ENCODE assay signal across 8 cellular contexts in the genomic region with DNA sequence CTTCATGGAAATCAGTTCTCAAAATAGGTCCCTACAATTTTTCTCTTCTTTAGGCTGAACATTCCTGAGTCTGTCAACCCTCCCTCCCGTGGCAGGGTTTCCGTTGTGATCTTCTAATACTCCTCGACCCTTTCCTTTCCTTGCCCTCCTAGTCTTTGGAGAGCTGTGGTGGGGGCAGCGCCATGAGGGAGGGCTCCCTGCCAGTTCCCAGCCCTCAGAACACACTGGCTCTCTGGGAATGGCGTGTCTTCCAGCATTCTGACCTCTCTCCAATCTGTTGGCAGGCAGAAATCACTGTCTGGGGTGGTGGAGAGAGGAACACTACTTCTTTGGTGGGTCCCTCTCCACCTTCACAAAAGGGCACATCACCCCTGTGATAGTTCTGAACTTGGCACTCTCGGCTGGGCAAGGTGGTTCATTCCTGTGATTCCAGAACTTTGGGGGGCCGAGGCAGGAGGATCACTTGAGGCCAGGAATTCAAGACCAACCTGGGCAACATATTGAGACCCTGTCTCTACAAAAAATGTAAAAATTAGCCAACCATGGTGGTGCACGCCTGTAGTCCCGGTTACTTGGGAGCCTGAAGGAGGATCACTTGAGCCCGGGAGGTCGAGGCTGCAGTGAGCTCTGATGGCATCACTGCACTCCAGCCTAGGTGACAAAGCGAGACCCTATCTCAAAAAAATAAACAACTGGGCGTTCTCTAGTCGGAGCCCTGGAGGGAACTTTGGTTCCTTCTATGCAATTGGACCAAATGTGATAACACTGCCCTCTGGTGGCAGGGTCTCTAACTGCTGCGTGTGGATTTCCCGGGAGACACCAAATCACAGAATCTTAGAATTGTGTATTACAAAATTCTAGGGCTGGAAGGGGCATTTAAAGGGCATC. TPM values are rescaled to one million over a fixed set of nuclear protein-coding genes. Genes with fewer than 3 reads are reported as not detected.
DNase-seq lines count a peak whose midpoint lies in the region; ATAC-seq, FAIRE-seq and TF ChIP-seq lines count a peak whose summit lies in the region.

No MANE protein-coding gene starts in this region.

- no peak overlapping the region for H3K4me3 ChIP-seq in SJCRH30
- H3K4me3 ChIP-seq in parathyroid adenoma (ENCODE audit: low read depth, low read length) = no peak overlapping the region

- TF ChIP-seq EP300 in Ishikawa (IDR thresholded peaks at IDR 0.05; ENCODE audit: borderline replicate concordance) = no peak

- 0 out of 2 replicates have a peak, but pooled peaks cover 5% of the 10 kb centered on the region for H3K27me3 ChIP-seq in SJCRH30
- H3K27me3 ChIP-seq in parathyroid adenoma (ENCODE audit: control insufficient read depth, insufficient read depth, low read length) = no peaks in the 10 kb centered on the region

- no peak overlapping the region for H3K9ac ChIP-seq in parathyroid adenoma

- no peaks in the 10 kb centered on the region for H3K4me1 ChIP-seq in SJCRH30
- no peaks in the 10 kb centered on the region for H3K4me1 ChIP-seq in parathyroid adenoma

- FAIRE-seq in frontal cortex (lab: Jason Lieb, UNC) = no peak

- no peak for ATAC-seq in HG03342 (IDR thresholded peaks at IDR 0.05; ENCODE audit: unreplicated experiment)

- H3K36me3 ChIP-seq in SJCRH30 (no peaks in the 10 kb centered on the region), parathyroid adenoma (ENCODE audit: control insufficient read depth, insufficient read depth, low read length) (no peaks in the 10 kb centered on the region)

- no peak overlapping the region for H3K27ac ChIP-seq in SJCRH30
- H3K27ac ChIP-seq in parathyroid adenoma = no peak overlapping the region

- no peaks in the 10 kb centered on the region for H3K4me1 Mint-ChIP-seq in type B pancreatic cell (ENCODE audit: unreplicated experiment)

- no peaks in the 10 kb centered on the region for H3K79me2 ChIP-seq in parathyroid adenoma

- peak overlapping the region; percentile 61 for H2AFZ ChIP-seq in parathyroid adenoma

- no peak overlapping the region for H3K4me3 Mint-ChIP-seq in type B pancreatic cell

- H3K4me2 ChIP-seq in parathyroid adenoma (ENCODE audit: low read length) = no peak overlapping the region

- H3K36me3 Mint-ChIP-seq in type B pancreatic cell = no peaks in the 10 kb centered on the region

- H3K27ac Mint-ChIP-seq in type B pancreatic cell = no peak overlapping the region

- H3K27me3 Mint-ChIP-seq in type B pancreatic cell = no peaks in the 10 kb centered on the region

- peak; percentile 52 for DNase-seq in DMS53 treated with DMSO at 0.1 percent for 48 hours (lab: John Stamatoyannopoulos, UW; ENCODE audit: unreplicated experiment)
- DNase-seq in SJCRH30 = peak; percentile 52 to 85
- DNase-seq in activated effector memory CD4-positive, alpha-beta T cell treated with Interleukin-2 at 50 U/mL for 16 hours = peak; percentile 51
- peak; percentile 47 to 65 for DNase-seq in frontal cortex (ENCODE audit: low spot score in 2 of 2)
- DNase-seq in type B pancreatic cell (ENCODE audit: extremely low spot score, unreplicated experiment) = no peak

- peaks cover 3% of the 10 kb centered on the region; the same call in 1 of the 2 replicates for H3K9me3 ChIP-seq in SJCRH30 (replicated peaks)
- H3K9me3 ChIP-seq in parathyroid adenoma (ENCODE audit: control insufficient read depth, low read length) = no peaks in the 10 kb centered on the region

- TF ChIP-seq CTCF in parathyroid adenoma (IDR thresholded peaks at IDR 0.05) (peak; percentile 91), type B pancreatic cell (conservative IDR thresholded peaks at IDR 0.05) (peak; percentile 93)

- H3K9me3 Mint-ChIP-seq in type B pancreatic cell = peaks cover 3% of the 10 kb centered on the region

- TF ChIP-seq RAD21 in Ishikawa (IDR thresholded peaks at IDR 0.05; ENCODE audit: low read depth) = peak; percentile 93

TF ChIP-seq in Ishikawa, 13 proteins besides CTCF, POLR2A, EP300 and RAD21:
- TF ChIP-seq TCF12 (IDR thresholded peaks at IDR 0.05; ENCODE audit: low read depth) (no peak), YY1 (IDR thresholded peaks at IDR 0.05; ENCODE audit: low read depth) (no peak), NFIC (IDR thresholded peaks at IDR 0.05) (no peak), CREB1 (IDR thresholded peaks at IDR 0.05; ENCODE audit: low read depth) (no peak), TEAD4 (IDR thresholded peaks at IDR 0.05) (no peak), EGR1 (IDR thresholded peaks at IDR 0.05) (no peak), TAF1 (IDR thresholded peaks at IDR 0.05; ENCODE audit: low read depth) (no peak), ZBTB7A (IDR thresholded peaks at IDR 0.05; ENCODE audit: low read depth) (no peak), FOXM1 (IDR thresholded peaks at IDR 0.05; ENCODE audit: borderline replicate concordance, low read depth) (no peak), CEBPB (IDR thresholded peaks at IDR 0.05) (no peak)
- TF ChIP-seq, protein P1, sequence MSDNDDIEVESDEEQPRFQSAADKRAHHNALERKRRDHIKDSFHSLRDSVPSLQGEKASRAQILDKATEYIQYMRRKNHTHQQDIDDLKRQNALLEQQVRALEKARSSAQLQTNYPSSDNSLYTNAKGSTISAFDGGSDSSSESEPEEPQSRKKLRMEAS (IDR thresholded peaks at IDR 0.05) = no peak
- TF ChIP-seq, protein P2, sequence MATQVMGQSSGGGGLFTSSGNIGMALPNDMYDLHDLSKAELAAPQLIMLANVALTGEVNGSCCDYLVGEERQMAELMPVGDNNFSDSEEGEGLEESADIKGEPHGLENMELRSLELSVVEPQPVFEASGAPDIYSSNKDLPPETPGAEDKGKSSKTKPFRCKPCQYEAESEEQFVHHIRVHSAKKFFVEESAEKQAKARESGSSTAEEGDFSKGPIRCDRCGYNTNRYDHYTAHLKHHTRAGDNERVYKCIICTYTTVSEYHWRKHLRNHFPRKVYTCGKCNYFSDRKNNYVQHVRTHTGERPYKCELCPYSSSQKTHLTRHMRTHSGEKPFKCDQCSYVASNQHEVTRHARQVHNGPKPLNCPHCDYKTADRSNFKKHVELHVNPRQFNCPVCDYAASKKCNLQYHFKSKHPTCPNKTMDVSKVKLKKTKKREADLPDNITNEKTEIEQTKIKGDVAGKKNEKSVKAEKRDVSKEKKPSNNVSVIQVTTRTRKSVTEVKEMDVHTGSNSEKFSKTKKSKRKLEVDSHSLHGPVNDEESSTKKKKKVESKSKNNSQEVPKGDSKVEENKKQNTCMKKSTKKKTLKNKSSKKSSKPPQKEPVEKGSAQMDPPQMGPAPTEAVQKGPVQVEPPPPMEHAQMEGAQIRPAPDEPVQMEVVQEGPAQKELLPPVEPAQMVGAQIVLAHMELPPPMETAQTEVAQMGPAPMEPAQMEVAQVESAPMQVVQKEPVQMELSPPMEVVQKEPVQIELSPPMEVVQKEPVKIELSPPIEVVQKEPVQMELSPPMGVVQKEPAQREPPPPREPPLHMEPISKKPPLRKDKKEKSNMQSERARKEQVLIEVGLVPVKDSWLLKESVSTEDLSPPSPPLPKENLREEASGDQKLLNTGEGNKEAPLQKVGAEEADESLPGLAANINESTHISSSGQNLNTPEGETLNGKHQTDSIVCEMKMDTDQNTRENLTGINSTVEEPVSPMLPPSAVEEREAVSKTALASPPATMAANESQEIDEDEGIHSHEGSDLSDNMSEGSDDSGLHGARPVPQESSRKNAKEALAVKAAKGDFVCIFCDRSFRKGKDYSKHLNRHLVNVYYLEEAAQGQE (IDR thresholded peaks at IDR 0.05; ENCODE audit: low read depth) = no peak
- TF ChIP-seq, protein P3, sequence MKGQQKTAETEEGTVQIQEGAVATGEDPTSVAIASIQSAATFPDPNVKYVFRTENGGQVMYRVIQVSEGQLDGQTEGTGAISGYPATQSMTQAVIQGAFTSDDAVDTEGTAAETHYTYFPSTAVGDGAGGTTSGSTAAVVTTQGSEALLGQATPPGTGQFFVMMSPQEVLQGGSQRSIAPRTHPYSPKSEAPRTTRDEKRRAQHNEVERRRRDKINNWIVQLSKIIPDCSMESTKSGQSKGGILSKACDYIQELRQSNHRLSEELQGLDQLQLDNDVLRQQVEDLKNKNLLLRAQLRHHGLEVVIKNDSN (IDR thresholded peaks at IDR 0.05) = no peak

RNA-seq across cellular contexts. Expression of a gene that starts 13.1 kb away (rescaled TPM):
- total RNA-seq in SJCRH30 (2014; rRNA removed; shearing (Covaris generic)) = 130 and 132 TPM in 2 replicates
- total RNA-seq in frontal cortex = 101 TPM
- 164 and 209 TPM in 2 replicates for total RNA-seq in type B pancreatic cell (ENCODE audit: low replicate concordance)

RNA-seq across cellular contexts. Expression of a gene that starts 39.9 kb away (rescaled TPM):
- 0.12 TPM in 1 of 2 replicates, not detected in the other for total RNA-seq in SJCRH30 (2014; rRNA removed; shearing (Covaris generic))
- total RNA-seq in frontal cortex (not detected), type B pancreatic cell (ENCODE audit: low replicate concordance) (not detected in 2 replicates)
